In genomic region chr9:70418822-70419545, GRCh38 we compare ENCODE assay signal across 1 cellular context.
TF ChIP-seq lines count a peak whose summit lies in the region.

No MANE protein-coding gene starts in this region.

TF ChIP-seq in HepG2, 621 proteins besides CTCF, POLR2A, EP300 and RAD21 (continued from another document and continues in another):
- TF ChIP-seq MBNL3 (CRISPR knock-in tag; conservative IDR thresholded peaks at IDR 0.05) (no peak), PRPF4 (IDR thresholded peaks at IDR 0.05; ENCODE audit: low read depth, low read length, poor library complexity, severe bottlenecking) (peak; percentile 30), ZFP62 (CRISPR knock-in tag; IDR thresholded peaks at IDR 0.05) (no peak), KDM1A (CRISPR knock-in tag; IDR thresholded peaks at IDR 0.05) (no peak), IRX3 (CRISPR knock-in tag; IDR thresholded peaks at IDR 0.05; ENCODE audit: borderline replicate concordance, low read depth) (no peak), SOX5 (CRISPR knock-in tag; IDR thresholded peaks at IDR 0.05; ENCODE audit: borderline replicate concordance) (no peak), CHCHD3 (CRISPR knock-in tag; IDR thresholded peaks at IDR 0.05) (no peak), ZNF281 (CRISPR knock-in tag; IDR thresholded peaks at IDR 0.05; ENCODE audit: borderline replicate concordance) (peak; percentile 86), ELF4 (CRISPR knock-in tag; IDR thresholded peaks at IDR 0.05; ENCODE audit: borderline replicate concordance) (no peak), ZNF772 (CRISPR knock-in tag; IDR thresholded peaks at IDR 0.05) (no peak), ZNF235 (CRISPR knock-in tag; IDR thresholded peaks at IDR 0.05; ENCODE audit: borderline replicate concordance) (no peak), JUN (CRISPR knock-in tag; IDR thresholded peaks at IDR 0.05) (no peak), ATM (IDR thresholded peaks at IDR 0.05; ENCODE audit: borderline replicate concordance) (no peak), SPEN (CRISPR knock-in tag; IDR thresholded peaks at IDR 0.05; ENCODE audit: low read depth) (peak; percentile 34; the same call in 1 of the 2 replicates), POLR2G (IDR thresholded peaks at IDR 0.05; ENCODE audit: low read depth, low read length) (peak; percentile 83), ZBTB38 (CRISPR knock-in tag; IDR thresholded peaks at IDR 0.05) (no peak), SMAD9 (CRISPR knock-in tag; IDR thresholded peaks at IDR 0.05) (no peak), MEIS2 (CRISPR knock-in tag; IDR thresholded peaks at IDR 0.05) (no peak), KDM6A (CRISPR knock-in tag; IDR thresholded peaks at IDR 0.05; ENCODE audit: low read depth) (no peak), ZBTB4 (CRISPR knock-in tag; IDR thresholded peaks at IDR 0.05; ENCODE audit: borderline replicate concordance) (no peak), ZNF274 (CRISPR knock-in tag; IDR thresholded peaks at IDR 0.05) (no peak), POGZ (CRISPR knock-in tag; IDR thresholded peaks at IDR 0.05) (peak; percentile 15; the same call in 1 of the 2 replicates), NCOR1 (IDR thresholded peaks at IDR 0.05; ENCODE audit: borderline replicate concordance, low read length) (no peak; the same call in 1 of the 2 replicates), SATB2 (CRISPR knock-in tag; IDR thresholded peaks at IDR 0.05) (no peak), ZNF350 (CRISPR knock-in tag; IDR thresholded peaks at IDR 0.05; ENCODE audit: borderline replicate concordance, low read depth) (no peak), SOX6 (IDR thresholded peaks at IDR 0.05) (no peak), SOX6 (CRISPR knock-in tag; IDR thresholded peaks at IDR 0.05) (no peak), MYNN (CRISPR knock-in tag; IDR thresholded peaks at IDR 0.05; ENCODE audit: low read depth) (no peak), ZNF543 (CRISPR knock-in tag; IDR thresholded peaks at IDR 0.05) (no peak), SP2 (CRISPR knock-in tag; IDR thresholded peaks at IDR 0.05) (peak; percentile 74), ZFP82 (CRISPR knock-in tag; IDR thresholded peaks at IDR 0.05; ENCODE audit: borderline replicate concordance) (no peak; the same call in 1 of the 2 replicates), ZNF136 (CRISPR knock-in tag; IDR thresholded peaks at IDR 0.05; ENCODE audit: low read depth) (no peak), ZNF180 (CRISPR knock-in tag; IDR thresholded peaks at IDR 0.05; ENCODE audit: borderline replicate concordance, low read depth) (no peak), FOXC1 (CRISPR knock-in tag; IDR thresholded peaks at IDR 0.05; ENCODE audit: borderline replicate concordance) (0 out of 2 replicates have a peak, but pooled peaks have one; percentile 38), MZF1 (CRISPR knock-in tag; IDR thresholded peaks at IDR 0.05; ENCODE audit: borderline replicate concordance) (no peak), PHF20 (CRISPR knock-in tag; IDR thresholded peaks at IDR 0.05) (no peak), HDAC6 (IDR thresholded peaks at IDR 0.05; ENCODE audit: low read depth, low read length) (no peak), TBP (CRISPR knock-in tag; IDR thresholded peaks at IDR 0.05) (no peak), ZIK1 (CRISPR knock-in tag; IDR thresholded peaks at IDR 0.05; ENCODE audit: borderline replicate concordance, low read depth) (no peak), ZNF713 (CRISPR knock-in tag; IDR thresholded peaks at IDR 0.05) (no peak), RBFOX2 (IDR thresholded peaks at IDR 0.05; ENCODE audit: low read depth, low read length) (peak; percentile 94), THAP11 (CRISPR knock-in tag; IDR thresholded peaks at IDR 0.05) (peak; percentile 7; the same call in 1 of the 2 replicates), ZNF530 (CRISPR knock-in tag; IDR thresholded peaks at IDR 0.05; ENCODE audit: low read depth) (no peak), NFE2 (CRISPR knock-in tag; IDR thresholded peaks at IDR 0.05) (no peak), POGK (CRISPR knock-in tag; conservative IDR thresholded peaks at IDR 0.05) (no peak), HES4 (CRISPR knock-in tag; IDR thresholded peaks at IDR 0.05; ENCODE audit: borderline replicate concordance) (no peak), KLF6 (CRISPR knock-in tag; IDR thresholded peaks at IDR 0.05) (no peak; the same call in 1 of the 2 replicates)
- TF ChIP-seq, protein P1, sequence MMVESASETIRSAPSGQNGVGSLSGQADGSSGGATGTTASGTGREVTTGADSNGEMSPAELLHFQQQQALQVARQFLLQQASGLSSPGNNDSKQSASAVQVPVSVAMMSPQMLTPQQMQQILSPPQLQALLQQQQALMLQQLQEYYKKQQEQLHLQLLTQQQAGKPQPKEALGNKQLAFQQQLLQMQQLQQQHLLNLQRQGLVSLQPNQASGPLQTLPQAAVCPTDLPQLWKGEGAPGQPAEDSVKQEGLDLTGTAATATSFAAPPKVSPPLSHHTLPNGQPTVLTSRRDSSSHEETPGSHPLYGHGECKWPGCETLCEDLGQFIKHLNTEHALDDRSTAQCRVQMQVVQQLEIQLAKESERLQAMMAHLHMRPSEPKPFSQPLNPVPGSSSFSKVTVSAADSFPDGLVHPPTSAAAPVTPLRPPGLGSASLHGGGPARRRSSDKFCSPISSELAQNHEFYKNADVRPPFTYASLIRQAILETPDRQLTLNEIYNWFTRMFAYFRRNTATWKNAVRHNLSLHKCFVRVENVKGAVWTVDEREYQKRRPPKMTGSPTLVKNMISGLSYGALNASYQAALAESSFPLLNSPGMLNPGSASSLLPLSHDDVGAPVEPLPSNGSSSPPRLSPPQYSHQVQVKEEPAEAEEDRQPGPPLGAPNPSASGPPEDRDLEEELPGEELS (CRISPR knock-in tag; IDR thresholded peaks at IDR 0.05): no peak; the same call in 1 of the 2 replicates
- TF ChIP-seq, protein P2, sequence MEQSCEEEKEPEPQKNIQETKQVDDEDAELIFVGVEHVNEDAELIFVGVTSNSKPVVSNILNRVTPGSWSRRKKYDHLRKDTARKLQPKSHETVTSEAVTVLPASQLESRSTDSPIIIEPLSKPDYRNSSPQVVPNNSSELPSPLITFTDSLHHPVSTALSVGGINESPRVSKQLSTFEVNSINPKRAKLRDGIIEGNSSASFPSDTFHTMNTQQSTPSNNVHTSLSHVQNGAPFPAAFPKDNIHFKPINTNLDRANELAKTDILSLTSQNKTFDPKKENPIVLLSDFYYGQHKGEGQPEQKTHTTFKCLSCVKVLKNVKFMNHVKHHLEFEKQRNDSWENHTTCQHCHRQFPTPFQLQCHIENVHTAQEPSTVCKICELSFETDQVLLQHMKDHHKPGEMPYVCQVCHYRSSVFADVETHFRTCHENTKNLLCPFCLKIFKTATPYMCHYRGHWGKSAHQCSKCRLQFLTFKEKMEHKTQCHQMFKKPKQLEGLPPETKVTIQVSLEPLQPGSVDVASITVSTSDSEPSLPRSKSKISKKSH (CRISPR knock-in tag; IDR thresholded peaks at IDR 0.05; ENCODE audit: borderline replicate concordance): 0 out of 2 replicates have a peak, but pooled peaks have one; percentile 10
- TF ChIP-seq, protein P3, sequence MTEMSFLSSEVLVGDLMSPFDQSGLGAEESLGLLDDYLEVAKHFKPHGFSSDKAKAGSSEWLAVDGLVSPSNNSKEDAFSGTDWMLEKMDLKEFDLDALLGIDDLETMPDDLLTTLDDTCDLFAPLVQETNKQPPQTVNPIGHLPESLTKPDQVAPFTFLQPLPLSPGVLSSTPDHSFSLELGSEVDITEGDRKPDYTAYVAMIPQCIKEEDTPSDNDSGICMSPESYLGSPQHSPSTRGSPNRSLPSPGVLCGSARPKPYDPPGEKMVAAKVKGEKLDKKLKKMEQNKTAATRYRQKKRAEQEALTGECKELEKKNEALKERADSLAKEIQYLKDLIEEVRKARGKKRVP (CRISPR knock-in tag; IDR thresholded peaks at IDR 0.05): no peak
- TF ChIP-seq, protein P4, sequence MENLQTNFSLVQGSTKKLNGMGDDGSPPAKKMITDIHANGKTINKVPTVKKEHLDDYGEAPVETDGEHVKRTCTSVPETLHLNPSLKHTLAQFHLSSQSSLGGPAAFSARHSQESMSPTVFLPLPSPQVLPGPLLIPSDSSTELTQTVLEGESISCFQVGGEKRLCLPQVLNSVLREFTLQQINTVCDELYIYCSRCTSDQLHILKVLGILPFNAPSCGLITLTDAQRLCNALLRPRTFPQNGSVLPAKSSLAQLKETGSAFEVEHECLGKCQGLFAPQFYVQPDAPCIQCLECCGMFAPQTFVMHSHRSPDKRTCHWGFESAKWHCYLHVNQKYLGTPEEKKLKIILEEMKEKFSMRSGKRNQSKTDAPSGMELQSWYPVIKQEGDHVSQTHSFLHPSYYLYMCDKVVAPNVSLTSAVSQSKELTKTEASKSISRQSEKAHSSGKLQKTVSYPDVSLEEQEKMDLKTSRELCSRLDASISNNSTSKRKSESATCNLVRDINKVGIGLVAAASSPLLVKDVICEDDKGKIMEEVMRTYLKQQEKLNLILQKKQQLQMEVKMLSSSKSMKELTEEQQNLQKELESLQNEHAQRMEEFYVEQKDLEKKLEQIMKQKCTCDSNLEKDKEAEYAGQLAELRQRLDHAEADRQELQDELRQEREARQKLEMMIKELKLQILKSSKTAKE (CRISPR knock-in tag; IDR thresholded peaks at IDR 0.05; ENCODE audit: borderline replicate concordance): no peak; the same call in 1 of the 2 replicates
- TF ChIP-seq, protein P5, sequence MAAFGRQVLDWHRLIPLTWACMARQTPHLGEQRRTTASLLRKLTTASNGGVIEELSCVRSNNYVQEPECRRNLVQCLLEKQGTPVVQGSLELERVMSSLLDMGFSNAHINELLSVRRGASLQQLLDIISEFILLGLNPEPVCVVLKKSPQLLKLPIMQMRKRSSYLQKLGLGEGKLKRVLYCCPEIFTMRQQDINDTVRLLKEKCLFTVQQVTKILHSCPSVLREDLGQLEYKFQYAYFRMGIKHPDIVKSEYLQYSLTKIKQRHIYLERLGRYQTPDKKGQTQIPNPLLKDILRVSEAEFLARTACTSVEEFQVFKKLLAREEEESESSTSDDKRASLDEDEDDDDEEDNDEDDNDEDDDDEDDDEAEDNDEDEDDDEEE (CRISPR knock-in tag; IDR thresholded peaks at IDR 0.05): peak; percentile 80
